In the genomic region with DNA sequence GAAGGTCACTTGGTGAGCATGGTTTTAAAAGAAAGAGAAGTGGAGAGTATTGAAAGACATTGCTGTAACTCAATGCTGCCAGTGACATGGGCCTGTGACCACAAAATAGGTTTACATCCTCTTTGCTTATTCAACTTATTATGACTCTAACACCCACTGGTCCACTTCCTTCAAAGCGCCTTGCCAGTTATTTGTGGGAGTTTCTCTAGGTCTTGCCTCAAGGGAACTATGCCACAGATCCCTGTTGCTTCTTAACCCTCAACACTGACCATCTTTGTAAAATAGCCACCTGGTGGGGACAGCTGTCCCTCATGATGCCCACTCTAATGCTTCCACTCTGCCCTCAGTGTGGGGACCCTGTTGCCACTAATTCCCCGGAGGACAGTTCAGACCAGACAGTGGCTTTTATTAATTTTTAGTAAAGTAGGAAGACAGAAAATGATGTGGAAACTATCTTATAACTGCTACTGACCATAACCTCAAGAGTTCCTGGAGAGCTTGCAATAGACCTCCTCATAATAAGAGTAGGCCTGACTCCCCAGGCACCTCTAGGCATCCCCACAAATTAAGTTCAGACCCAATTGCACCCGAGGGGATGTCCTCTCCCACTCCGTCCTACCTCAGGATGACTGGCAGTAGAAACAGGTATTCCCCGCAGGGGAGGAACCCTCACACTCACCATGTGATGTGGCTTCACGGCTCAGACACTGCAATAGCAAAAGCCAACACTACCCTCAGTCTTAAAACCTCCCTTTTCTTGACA, we compare ENCODE assay signal across 12 cellular contexts. TPM values are rescaled to one million over a fixed set of nuclear protein-coding genes. Genes with fewer than 3 reads are reported as not detected.
DNase-seq lines count a peak whose midpoint lies in the region; ATAC-seq and TF ChIP-seq lines count a peak whose summit lies in the region.
"Had no signal": no experiment of that assay in that cellular context is flagged by ENCODE, and none has a peak within 500 bp of the region (broad histone marks: within the 10 kb centered on the region; RNA-seq: fewer than 3 reads in every experiment).

No MANE protein-coding gene starts in this region.

- H3K4me3 Mint-ChIP-seq in stimulated activated effector memory CD8-positive, alpha-beta T cell treated with anti-CD3 and anti-CD28 coated beads, Interleukin-12 subunit alpha, Interleukin-12 subunit beta, amount 100 ng/mL, for 72 hours, result no peak overlapping the region

- peak; percentile 91 for ATAC-seq in HG02798 (IDR thresholded peaks at IDR 0.05; ENCODE audit: poor library complexity, unreplicated experiment)
- peak; percentile 40 for ATAC-seq in stimulated activated effector memory CD8-positive, alpha-beta T cell treated with anti-CD3 and anti-CD28 coated beads, Interleukin-12 subunit alpha, Interleukin-12 subunit beta, amount 100 ng/mL, for 72 hours
- no peak for ATAC-seq in left lobe of liver

- H3K4me1 Mint-ChIP-seq in stimulated activated effector memory CD8-positive, alpha-beta T cell treated with anti-CD3 and anti-CD28 coated beads, Interleukin-12 subunit alpha, Interleukin-12 subunit beta, amount 100 ng/mL, for 72 hours, result no peaks in the 10 kb centered on the region

- H3K27ac Mint-ChIP-seq in stimulated activated effector memory CD8-positive, alpha-beta T cell treated with anti-CD3 and anti-CD28 coated beads, Interleukin-12 subunit alpha, Interleukin-12 subunit beta, amount 100 ng/mL, for 72 hours, result no peak overlapping the region

- DNase-seq in GM19238 (ENCODE audit: insufficient read length, low spot score) (peak; percentile 25), KG1 (lab: John Stamatoyannopoulos, UW) (peak; percentile 26), erythroblast (lab: John Stamatoyannopoulos, UW) (no peak), amniotic stem cell (lab: John Stamatoyannopoulos, UW) (no peak), left lobe of liver (ENCODE audit: low spot score) (no peak)
- DNase-seq in stimulated activated effector memory CD8-positive, alpha-beta T cell treated with anti-CD3 and anti-CD28 coated beads, Interleukin-12 subunit alpha, Interleukin-12 subunit beta, amount 100 ng/mL, for 72 hours (ENCODE audit: low spot score in 2 of 2), result no peak
- no peak for DNase-seq in stimulated activated naive CD4-positive, alpha-beta T cell treated with Interleukin-2 at 50 U/mL for 16 hours (lab: John Stamatoyannopoulos, UW)
- DNase-seq: activated naive CD4-positive, alpha-beta T cell; GF-D8 had no signal

- H3K36me3 Mint-ChIP-seq in stimulated activated effector memory CD8-positive, alpha-beta T cell treated with anti-CD3 and anti-CD28 coated beads, Interleukin-12 subunit alpha, Interleukin-12 subunit beta, amount 100 ng/mL, for 72 hours, result no peaks in the 10 kb centered on the region

- H3K9me3 Mint-ChIP-seq in stimulated activated effector memory CD8-positive, alpha-beta T cell treated with anti-CD3 and anti-CD28 coated beads, Interleukin-12 subunit alpha, Interleukin-12 subunit beta, amount 100 ng/mL, for 72 hours, result no peaks in the 10 kb centered on the region

- TF ChIP-seq POLR2A in erythroblast (IDR thresholded peaks at IDR 0.05; ENCODE audit: low read length), result no peak

RNA-seq across cellular contexts. Expression of a gene that starts 31.3 kb away (rescaled TPM):
- not detected for total RNA-seq in left lobe of liver
- total RNA-seq: lung microvascular endothelial cell, SJSA1 had no signal

Comparison
In these comparisons a context has a peak if more than half of its experiments do, and no peak if none do; other contexts are left out.
1. DNase-seq: peak in GM19238 (single experiment) and KG1 (single experiment); none in stimulated activated effector memory CD8-positive, alpha-beta T cell treated with anti-CD3 and anti-CD28 coated beads, Interleukin-12 subunit alpha, Interleukin-12 subunit beta, amount 100 ng/mL, for 72 hours (0 of 2), erythroblast (0 of 2), amniotic stem cell (single experiment), left lobe of liver (single experiment) and stimulated activated naive CD4-positive, alpha-beta T cell treated with Interleukin-2 at 50 U/mL for 16 hours (single experiment).